Comparison of ENCODE assay signal across 8 cellular contexts in genomic region chr5:179801304-179802206, GRCh38. TPM values are rescaled to one million over a fixed set of nuclear protein-coding genes. Genes with fewer than 3 reads are reported as not detected.
DNase-seq lines count a peak whose midpoint lies in the region; ATAC-seq and TF ChIP-seq lines count a peak whose summit lies in the region.

No MANE protein-coding gene starts in this region.

- no peaks in the 10 kb centered on the region for H3K27me3 Mint-ChIP-seq in T-cell

- H3K9me3 Mint-ChIP-seq in T-cell = no peaks in the 10 kb centered on the region

- H3K27me3 ChIP-seq in kidney epithelial cell (ENCODE audit: control insufficient read depth, insufficient read depth, low read length) = no peaks in the 10 kb centered on the region

- ATAC-seq in HG02588 (IDR thresholded peaks at IDR 0.05; ENCODE audit: unreplicated experiment) = peak; percentile 30
- ATAC-seq in T-cell (replicated peaks in 1 of 4) = peak; percentile 35 to 64 (median 48)

- peaks cover 33 to 40% (median 36%) of the 10 kb centered on the region in 3 donors for H3K4me1 Mint-ChIP-seq in T-cell

- H3K4me3 ChIP-seq in kidney epithelial cell (ENCODE audit: low read depth, low read length) = no peak overlapping the region

- peak; percentile 82 for TF ChIP-seq CTCF in kidney epithelial cell (IDR thresholded peaks at IDR 0.05; ENCODE audit: insufficient read depth, low read length, poor library complexity, severe bottlenecking)

- CTCF ChIA-PET in T-cell (lab: Charles Lee) = interaction anchor here (0.5 to 1.2 kb wide), 12 partner anchors 9 to 279 kb away, joined by 3 to 9 read pairs (median 4); partner anchors contain the start of genes SQSTM1 (in 1 of the 2) and TBC1D9B (in 1 of the 2)

- POLR2A ChIA-PET in T-cell (lab: Charles Lee) = interaction anchor here in 1 of 2 donors (0.6 kb wide), 1 partner anchor 32 kb away, joined by 4 read pairs; no protein-coding TSS in a partner anchor

- peak overlapping the region; percentile 42 to 72 for H3K27ac Mint-ChIP-seq in T-cell

- DNase-seq in COLO668 (lab: John Stamatoyannopoulos, UW; ENCODE audit: unreplicated experiment) (peak; percentile 17), T-cell (peak; percentile 62 to 89 (median 78)), amniotic epithelial cell (ENCODE audit: low read depth) (peak; percentile 66), kidney epithelial cell (ENCODE audit: low read depth) (no peak), COLO829 (ENCODE audit: low spot score) (no peak), inferior parietal cortex (ENCODE audit: extremely low spot score) (no peak)
- DNase-seq in stimulated activated CD4-positive, alpha-beta T cell treated with anti-CD3 and anti-CD28 coated beads, TNF-alpha, amount 100 ng/mL, for 48 hours (ENCODE audit: low read depth in 3 of 3) = peak; percentile 68 to 85 (median 69)

- H3K36me3 Mint-ChIP-seq in T-cell = peaks cover 12% of the 10 kb centered on the region

- H3K4me3 Mint-ChIP-seq in T-cell = no peak overlapping the region

- peaks cover 2% of the 10 kb centered on the region for H3K36me3 ChIP-seq in kidney epithelial cell (ENCODE audit: control insufficient read depth, insufficient read depth, low read length)

RNA-seq across cellular contexts. Expression of gene MGAT4B, which starts 5.1 kb away (rescaled TPM):
- 100 to 1,000 TPM; 119 to 159 (median 132) TPM for total RNA-seq in T-cell
- total RNA-seq in kidney epithelial cell = 540 and 586 TPM in 2 replicates

RNA-seq across cellular contexts. Expression of gene LTC4S, which starts 7.8 kb away (rescaled TPM):
- total RNA-seq in T-cell (10 to 100 TPM in 1 of 5 donors, 1 to 10 TPM in 4; 3.6 to 12.6 (median 8.1) TPM), kidney epithelial cell (0.41 and 5.1 TPM in 2 replicates)

RNA-seq across cellular contexts. Expression of gene SQSTM1, which starts 19.1 kb away (rescaled TPM):
- total RNA-seq in T-cell (100 to 1,000 TPM; 220 to 327 (median 280) TPM), kidney epithelial cell (905 and 956 TPM in 2 replicates)

RNA-seq across cellular contexts. Expression of gene MRNIP, which starts 57.1 kb away (rescaled TPM):
- total RNA-seq in T-cell = 100 to 1,000 TPM in 3 of 5 donors, 10 to 100 TPM in 2; 54.1 to 119 (median 112) TPM
- 18.7 and 25.7 TPM in 2 replicates for total RNA-seq in kidney epithelial cell

Comparison
In these comparisons a context has a peak if more than half of its experiments do, and no peak if none do; other contexts are left out.
1. DNase-seq: peak in COLO668 (single experiment), T-cell (34 of 34), amniotic epithelial cell (single experiment) and stimulated activated CD4-positive, alpha-beta T cell treated with anti-CD3 and anti-CD28 coated beads, TNF-alpha, amount 100 ng/mL, for 48 hours (3 of 3); none in kidney epithelial cell (single experiment), COLO829 (single experiment) and inferior parietal cortex (single experiment).